13 cellular contexts compared by ENCODE assay signal in genomic region chr1:238438296-238439275, GRCh38.
DNase-seq lines count a peak whose midpoint lies in the region; ATAC-seq, FAIRE-seq and TF ChIP-seq lines count a peak whose summit lies in the region.
"Had no signal": no experiment of that assay in that cellular context is flagged by ENCODE, and none has a peak within 500 bp of the region (broad histone marks: within the 10 kb centered on the region; RNA-seq: fewer than 3 reads in every experiment).

No MANE protein-coding gene starts in this region.

- peak; percentile 13 for FAIRE-seq in frontal cortex (lab: Jason Lieb, UNC)

- no peaks in the 10 kb centered on the region for H3F3A ChIP-seq in GM23248 (ENCODE audit: insufficient read depth)

- no peaks in the 10 kb centered on the region for H3K79me2 ChIP-seq in GM23248 (ENCODE audit: insufficient read depth)

- H3K9me3 ChIP-seq in A673 (ENCODE audit: low read depth, low read length, poor library complexity, severe bottlenecking) (no peaks in the 10 kb centered on the region), GM23248 (ENCODE audit: low read depth) (no peaks in the 10 kb centered on the region)

- H3K36me3 ChIP-seq in A673 (ENCODE audit: insufficient read depth, low read length, poor library complexity, severe bottlenecking) (no peaks in the 10 kb centered on the region), GM23248 (ENCODE audit: low read depth) (no peaks in the 10 kb centered on the region)

- H4K20me1 ChIP-seq in GM23248 (ENCODE audit: insufficient read depth): no peaks in the 10 kb centered on the region

- H3K27ac ChIP-seq in A673 (ENCODE audit: low read depth, low read length, poor library complexity, severe bottlenecking): no peak overlapping the region
- no peak overlapping the region for H3K27ac ChIP-seq in GM23248

- POLR2A ChIA-PET in A673 (lab: Charles Lee; ENCODE audit: low non-redundant PET): no interaction called here

- in situ Hi-C loops in GM23248 (cut with MboI): no loop called here

- peak; percentile 7 for DNase-seq in A673 (ENCODE audit: low spot score)
- peak; percentile 34 for DNase-seq in HK-2 (ENCODE audit: unreplicated experiment)
- no peak for DNase-seq in frontal cortex (ENCODE audit: low spot score in 2 of 2)
- DNase-seq in mucosa of gallbladder (ENCODE audit: low spot score): peak; percentile 64
- no peak for DNase-seq in GM23248
- DNase-seq in HuH-7.5 (ENCODE audit: low spot score): no peak
- DNase-seq in Ammon's horn (ENCODE audit: low spot score): no peak
- DNase-seq in omental fat pad (ENCODE audit: low spot score): no peak
- DNase-seq: CD8-positive, alpha-beta T cell; NCI-H1436; NCI-H2029 treated with DMSO at 0.1 percent for 48 hours; NCI-H524 had no signal

- no TSS peak for BruUV-seq in A673 (replicated peaks; lab: Mats Ljungman, UMichigan)

- no peaks in the 10 kb centered on the region for H3K4me1 ChIP-seq in A673 (ENCODE audit: insufficient read depth, low read length, poor library complexity, severe bottlenecking)
- H3K4me1 ChIP-seq in GM23248 (ENCODE audit: insufficient read depth): no peaks in the 10 kb centered on the region

- no peak overlapping the region for H2AFZ ChIP-seq in GM23248

- H3K9ac ChIP-seq in GM23248: no peak overlapping the region

- ATAC-seq in omental fat pad (ENCODE audit: low FRiP score): no peak
- ATAC-seq: CD8-positive, alpha-beta T cell; HCT116 had no signal

- H3K9me2 ChIP-seq in GM23248 (ENCODE audit: insufficient read depth): no peaks in the 10 kb centered on the region

- no peaks in the 10 kb centered on the region for H3K27me3 ChIP-seq in A673 (replicated peaks; ENCODE audit: insufficient read depth, low read depth, low read length, poor library complexity)
- no peaks in the 10 kb centered on the region for H3K27me3 ChIP-seq in GM23248 (replicated peaks; ENCODE audit: insufficient read depth)

- intact Hi-C loops in A673 (cut with micrococcal nuclease; ENCODE audit: unreplicated experiment): no loop called here

- TF ChIP-seq CTCF in A673 (conservative IDR thresholded peaks at IDR 0.05; ENCODE audit: low read depth, low read length) (no peak), omental fat pad (IDR thresholded peaks at IDR 0.05) (no peak)

- whole genome bisulfite sequencing in GM23248 (ENCODE audit: low coverage in 1 of 2, low lambda C conversion rate in 2 of 2, missing lambda C conversion rate in 2 of 2), 2 experiments: 5 to 6% methylated on average over 5 of the region's 5 CpGs

- H3K4me3 ChIP-seq in A673 (ENCODE audit: low read depth, low read length, poor library complexity, severe bottlenecking) (no peak overlapping the region), GM23248 (no peak overlapping the region)

- no peak overlapping the region for H3K4me2 ChIP-seq in GM23248 (ENCODE audit: unreplicated experiment)

- CTCF ChIA-PET in A673 (lab: Charles Lee): no interaction called here

Comparison
In these comparisons a context has a peak if more than half of its experiments do, and no peak if none do; other contexts are left out.
1. DNase-seq: peak in A673 (single experiment), HK-2 (single experiment) and mucosa of gallbladder (single experiment); none in frontal cortex (0 of 2), GM23248 (single experiment), HuH-7.5 (single experiment), Ammon's horn (single experiment) and omental fat pad (single experiment).